In genomic region chr19:16273005-16273404, GRCh38 we compare ENCODE assay signal across 12 cellular contexts. TPM values are rescaled to one million over a fixed set of nuclear protein-coding genes. Genes with fewer than 3 reads are reported as not detected.
DNase-seq lines count a peak whose midpoint lies in the region; ATAC-seq and TF ChIP-seq lines count a peak whose summit lies in the region.
"Had no signal": no experiment of that assay in that cellular context is flagged by ENCODE, and none has a peak within 500 bp of the region (broad histone marks: within the 10 kb centered on the region; RNA-seq: fewer than 3 reads in every experiment).

No MANE protein-coding gene starts in this region.

- WGBS in adrenal gland, 4 donors = 40 to 57% (median 50%) methylated on average over 14 of the region's 14 CpGs

- H3K4me1 ChIP-seq in adrenal gland (replicated peaks in 1 of 2) = peaks cover 0 to 9% of the 10 kb centered on the region in 2 donors
- H3K4me1 ChIP-seq in fibroblast of lung (ENCODE audit: control insufficient read depth, extremely low read depth, insufficient read depth, low read length) = no peaks in the 10 kb centered on the region
- peaks cover 3 to 11% (median 10%) of the 10 kb centered on the region in 5 donors for H3K4me1 ChIP-seq in subcutaneous abdominal adipose tissue (ENCODE audit: control insufficient read depth in 5 of 5, insufficient read depth in 5 of 5, low read length in 5 of 5)

- no peak overlapping the region for H3K4me2 ChIP-seq in fibroblast of lung (ENCODE audit: extremely low read depth, insufficient read depth, low read length)

- H3K79me2 ChIP-seq in fibroblast of lung (ENCODE audit: control insufficient read depth, insufficient read depth, low read length) = no peaks in the 10 kb centered on the region

- H3K27me3 ChIP-seq in adrenal gland (no peaks in the 10 kb centered on the region), fibroblast of lung (ENCODE audit: control insufficient read depth, insufficient read depth, low read length) (no peaks in the 10 kb centered on the region), subcutaneous abdominal adipose tissue (ENCODE audit: control insufficient read depth in 5 of 5, insufficient read depth in 4 of 5, low read length in 5 of 5) (no peaks in the 10 kb centered on the region)

- DNase-seq in adrenal gland = no peak
- DNase-seq in fibroblast of lung (ENCODE audit: low read depth in 2 of 2) = peak in 1 of 2 donors; percentile 72
- peak; percentile 32 for DNase-seq in midbrain (lab: John Stamatoyannopoulos, UW)
- no peak for DNase-seq in T-helper 9 cell
- no peak for DNase-seq in NCI-H748 (lab: John Stamatoyannopoulos, UW; ENCODE audit: unreplicated experiment)
- DNase-seq: activated T-cell treated with anti-CD3 and anti-CD28 coated beads for 4 hours, NCI-H2171 treated with DMSO at 0.1 percent for 48 hours had no signal

- no peaks in the 10 kb centered on the region for H4K20me1 ChIP-seq in fibroblast of lung (ENCODE audit: control insufficient read depth, extremely low read depth, insufficient read depth, low read length)

- ATAC-seq in HG03342 (IDR thresholded peaks at IDR 0.05; ENCODE audit: unreplicated experiment) (no peak), GM18520 (IDR thresholded peaks at IDR 0.05; ENCODE audit: unreplicated experiment) (no peak)

- H3K9ac ChIP-seq in fibroblast of lung (ENCODE audit: insufficient read depth, low read length) = no peak overlapping the region
- no peak overlapping the region for H3K9ac ChIP-seq in subcutaneous abdominal adipose tissue (ENCODE audit: low read length in 5 of 5)

- H3K36me3 ChIP-seq in adrenal gland (replicated peaks in 1 of 2) (no peaks in the 10 kb centered on the region), fibroblast of lung (ENCODE audit: control insufficient read depth, insufficient read depth, low read length) (no peaks in the 10 kb centered on the region), subcutaneous abdominal adipose tissue (ENCODE audit: control insufficient read depth in 5 of 5, insufficient read depth in 5 of 5, low read length in 5 of 5) (no peaks in the 10 kb centered on the region)

- H3K27ac ChIP-seq in adrenal gland (peak overlapping the region in 3 of 5 donors; percentile 3 to 61 (median 52)), fibroblast of lung (ENCODE audit: insufficient read depth, low read length) (no peak overlapping the region), subcutaneous abdominal adipose tissue (ENCODE audit: low read depth, low read length) (peak overlapping the region; percentile 57)
- H3K27ac ChIP-seq: C4-2B, RWPE1 had no signal

- no peak for TF ChIP-seq CTCF in adrenal gland (IDR thresholded peaks at IDR 0.05)
- TF ChIP-seq CTCF in fibroblast of lung (conservative IDR thresholded peaks at IDR 0.05 in 1 of 2, IDR thresholded peaks at IDR 0.05 in 1 of 2; ENCODE audit: low read depth in 1 of 2, low read length in 2 of 2) = no peak

- H3K9me3 ChIP-seq in adrenal gland (replicated peaks in 1 of 3) (no peaks in the 10 kb centered on the region), fibroblast of lung (ENCODE audit: control insufficient read depth, insufficient read depth, low read depth, low read length) (no peaks in the 10 kb centered on the region), subcutaneous abdominal adipose tissue (ENCODE audit: control insufficient read depth in 5 of 5, low read length in 5 of 5) (no peaks in the 10 kb centered on the region)

- TF ChIP-seq POLR2A in adrenal gland (IDR thresholded peaks at IDR 0.05) = no peak

- peak overlapping the region; percentile 57 for H2AFZ ChIP-seq in fibroblast of lung (ENCODE audit: low read length)

- H3K4me3 ChIP-seq in adrenal gland = no peak overlapping the region
- H3K4me3 ChIP-seq in fibroblast of lung (replicated peaks in 1 of 4; ENCODE audit: control extremely low read depth in 1 of 4, insufficient read depth in 1 of 4, low read depth in 3 of 4, low read length in 4 of 4) = no peak overlapping the region
- no peak overlapping the region for H3K4me3 ChIP-seq in subcutaneous abdominal adipose tissue (ENCODE audit: low read depth in 1 of 5, low read length in 5 of 5)

- intact Hi-C loops in adrenal gland (cut with DNase I) = no loop called here

RNA-seq across cellular contexts. Expression of gene KLF2, which starts 51.6 kb away (rescaled TPM):
- total RNA-seq in adrenal gland (10 to 100 TPM in 7 of 8 donors, 1 to 10 TPM in 1; 3.4 to 52.3 (median 27.0) TPM), fibroblast of lung (3.3 and 19.2 TPM in 2 replicates)
- polyA plus RNA-seq in adrenal gland (10 to 100 TPM in 1 of 3 donors, 1 to 10 TPM in 2; 7.0 to 29.3 (median 9.6) TPM), fibroblast of lung (6.7 and 11.5 TPM in 2 replicates)
- 27.0 and 30.4 TPM in 2 replicates for polyA plus RNA-seq in fibroblast of lung (2012)
- 7.7 and 14.6 TPM in 2 replicates for polyA minus RNA-seq in fibroblast of lung (ENCODE audit: low replicate concordance)
